ENCODE assay signal across 8 cellular contexts in genomic region chr12:10722502-10722904, GRCh38. TPM values are rescaled to one million over a fixed set of nuclear protein-coding genes. Genes with fewer than 3 reads are reported as not detected.
A peak's percentile ranks its signal among the peaks of the same experiment; 100 is the strongest.
DNase-seq lines count a peak whose midpoint lies in the region; ATAC-seq and TF ChIP-seq lines count a peak whose summit lies in the region.

No MANE protein-coding gene starts in this region.

- peaks cover 54% of the 10 kb centered on the region for H3K4me1 Mint-ChIP-seq in activated T-helper 1 cell treated with anti-CD3 and anti-CD28 coated beads, Interleukin-12 subunit alpha, Interleukin-12 subunit beta, Interleukin-2, Interleukin-4 antibody, amounts not matched to agents 30 ng/mL and 10 ng/mL and 1 ng/mL, durations not matched to agents 14 hours and 24 hours and 36 hours (ENCODE audit: low read depth)

- TF ChIP-seq CTCF in HFF-Myc (IDR thresholded peaks at IDR 0.05; ENCODE audit: low read depth, low read length, missing control alignments) (no peak), fibroblast of the aortic adventitia (IDR thresholded peaks at IDR 0.05; ENCODE audit: insufficient read depth, low read length) (peak; percentile 21), tibial artery (IDR thresholded peaks at IDR 0.05) (peak in 1 of 2 experiments; percentile 19)

- H3K4me1 ChIP-seq in neuron (ENCODE audit: insufficient read depth, low read length) = peaks cover 26% of the 10 kb centered on the region
- H3K4me1 ChIP-seq in tibial artery = peaks cover 0 to 47% (median 23%) of the 10 kb centered on the region in 4 donors

- H3K27ac ChIP-seq in tibial artery = peak overlapping the region; percentile 95 to 97

- peak overlapping the region; percentile 81 for H2AFZ ChIP-seq in neuron (ENCODE audit: low read depth, low read length)

- H3K9me3 ChIP-seq in neuron (ENCODE audit: low read length) = no peaks in the 10 kb centered on the region
- H3K9me3 ChIP-seq in tibial artery = no peaks in the 10 kb centered on the region

- DNase-seq in HFF-Myc (ENCODE audit: extremely low read depth, low read depth) = no peak
- peak; percentile 79 for DNase-seq in NCI-H510A treated with DMSO at 0.1 percent for 48 hours (lab: John Stamatoyannopoulos, UW)
- DNase-seq in activated T-helper 1 cell treated with anti-CD3 and anti-CD28 coated beads, Interleukin-12 subunit alpha, Interleukin-12 subunit beta, Interleukin-2, Interleukin-4 antibody, amounts not matched to agents 30 ng/mL and 10 ng/mL and 1 ng/mL, durations not matched to agents 14 hours and 24 hours and 36 hours (ENCODE audit: low spot score) = peak; percentile 32
- DNase-seq in fibroblast of the aortic adventitia (ENCODE audit: low read depth) = peak; percentile 56
- DNase-seq in tibial artery = peak; percentile 54 to 80
- no peak for DNase-seq in MV-4-11 (lab: John Stamatoyannopoulos, UW)

- H3K36me3 ChIP-seq in neuron (ENCODE audit: insufficient read depth, low read length) = no peaks in the 10 kb centered on the region
- H3K36me3 ChIP-seq in tibial artery = peaks cover 0 to 6% (median 0%) of the 10 kb centered on the region in 3 donors

- peaks cover 41% of the 10 kb centered on the region for H3K27me3 Mint-ChIP-seq in activated T-helper 1 cell treated with anti-CD3 and anti-CD28 coated beads, Interleukin-12 subunit alpha, Interleukin-12 subunit beta, Interleukin-2, Interleukin-4 antibody, amounts not matched to agents 30 ng/mL and 10 ng/mL and 1 ng/mL, durations not matched to agents 14 hours and 24 hours and 36 hours (ENCODE audit: insufficient read depth)

- no peak for TF ChIP-seq POLR2A in GM18505 (IDR thresholded peaks at IDR 0.05; ENCODE audit: borderline replicate concordance, extremely low read depth, insufficient read depth, insufficient read length)

- peak; percentile 42 for ATAC-seq in GM18505 (IDR thresholded peaks at IDR 0.05; ENCODE audit: unreplicated experiment)

- peaks cover 15% of the 10 kb centered on the region for H3K36me3 Mint-ChIP-seq in activated T-helper 1 cell treated with anti-CD3 and anti-CD28 coated beads, Interleukin-12 subunit alpha, Interleukin-12 subunit beta, Interleukin-2, Interleukin-4 antibody, amounts not matched to agents 30 ng/mL and 10 ng/mL and 1 ng/mL, durations not matched to agents 14 hours and 24 hours and 36 hours (ENCODE audit: low read depth)

- peak overlapping the region; percentile 96 for H3K4me3 Mint-ChIP-seq in activated T-helper 1 cell treated with anti-CD3 and anti-CD28 coated beads, Interleukin-12 subunit alpha, Interleukin-12 subunit beta, Interleukin-2, Interleukin-4 antibody, amounts not matched to agents 30 ng/mL and 10 ng/mL and 1 ng/mL, durations not matched to agents 14 hours and 24 hours and 36 hours

- H3K4me3 ChIP-seq in HFF-Myc (replicated peaks; ENCODE audit: low read depth, low read length) (peak overlapping the region; percentile 99), fibroblast of the aortic adventitia (ENCODE audit: low read depth, low read length) (peak overlapping the region; percentile 96), neuron (ENCODE audit: low read length) (peak overlapping the region; percentile 60), tibial artery (peak overlapping the region; percentile 71 to 98)

- peak overlapping the region; percentile 96 for H3K27ac Mint-ChIP-seq in activated T-helper 1 cell treated with anti-CD3 and anti-CD28 coated beads, Interleukin-12 subunit alpha, Interleukin-12 subunit beta, Interleukin-2, Interleukin-4 antibody, amounts not matched to agents 30 ng/mL and 10 ng/mL and 1 ng/mL, durations not matched to agents 14 hours and 24 hours and 36 hours

- intact Hi-C loops in activated T-helper 1 cell treated with anti-CD3 and anti-CD28 coated beads, Interleukin-12 subunit alpha, Interleukin-12 subunit beta, Interleukin-2, Interleukin-4 antibody, amounts not matched to agents 30 ng/mL and 10 ng/mL and 1 ng/mL, durations not matched to agents 14 hours and 24 hours and 36 hours (cut with micrococcal nuclease) = loop anchor here (1.0 to 10.0 kb wide), 11 partner anchors 21 to 1992 kb away; partner anchors contain the start of genes BORCS5, CDKN1B, CLEC2B and GABARAPL1
- intact Hi-C loops in tibial artery (cut with DNase I; ENCODE audit: low total_unique reads) = loop anchor here (5.0 to 10.0 kb wide), 2 partner anchors 108 to 510 kb away; partner anchors contain the start of genes GABARAPL1 and MAGOHB

- no peaks in the 10 kb centered on the region for H3K9me3 Mint-ChIP-seq in activated T-helper 1 cell treated with anti-CD3 and anti-CD28 coated beads, Interleukin-12 subunit alpha, Interleukin-12 subunit beta, Interleukin-2, Interleukin-4 antibody, amounts not matched to agents 30 ng/mL and 10 ng/mL and 1 ng/mL, durations not matched to agents 14 hours and 24 hours and 36 hours

- H3K27me3 ChIP-seq in neuron (ENCODE audit: insufficient read depth, low read length) = peaks cover 18% of the 10 kb centered on the region
- no peaks in the 10 kb centered on the region for H3K27me3 ChIP-seq in tibial artery

RNA-seq across cellular contexts. Expression of gene YBX3, which starts 0.6 kb away (rescaled TPM):
- 198 and 207 TPM in 2 replicates for total RNA-seq in activated T-helper 1 cell treated with anti-CD3 and anti-CD28 coated beads, Interleukin-12 subunit alpha, Interleukin-12 subunit beta, Interleukin-2, Interleukin-4 antibody, amounts not matched to agents 30 ng/mL and 10 ng/mL and 1 ng/mL, durations not matched to agents 14 hours and 24 hours and 36 hours
- 139 and 191 TPM in 2 replicates for total RNA-seq in fibroblast of the aortic adventitia (ENCODE audit: low replicate concordance)

RNA-seq across cellular contexts. Expression of gene STYK1, which starts 48.7 kb away (rescaled TPM):
- total RNA-seq in activated T-helper 1 cell treated with anti-CD3 and anti-CD28 coated beads, Interleukin-12 subunit alpha, Interleukin-12 subunit beta, Interleukin-2, Interleukin-4 antibody, amounts not matched to agents 30 ng/mL and 10 ng/mL and 1 ng/mL, durations not matched to agents 14 hours and 24 hours and 36 hours = 0.34 TPM in 1 of 2 replicates, not detected in the other
- 0.27 TPM in 1 of 2 replicates, not detected in the other for total RNA-seq in fibroblast of the aortic adventitia (ENCODE audit: low replicate concordance)

Comparison
In these comparisons a context has a peak if more than half of its experiments do, and no peak if none do; other contexts are left out.
1. DNase-seq: peak in NCI-H510A treated with DMSO at 0.1 percent for 48 hours (single experiment), activated T-helper 1 cell treated with anti-CD3 and anti-CD28 coated beads, Interleukin-12 subunit alpha, Interleukin-12 subunit beta, Interleukin-2, Interleukin-4 antibody, amounts not matched to agents 30 ng/mL and 10 ng/mL and 1 ng/mL, durations not matched to agents 14 hours and 24 hours and 36 hours (single experiment), fibroblast of the aortic adventitia (single experiment) and tibial artery (2 of 2); none in HFF-Myc (single experiment) and MV-4-11 (single experiment).
2. Peak in every context shown above with its lines, with median percentiles within 50 percentile points of each other: H3K4me3 ChIP-seq.